Comparison of ENCODE assay signal across 8 cellular contexts in genomic region chr4:88823058-88823919, GRCh38.
DNase-seq lines count a peak whose midpoint lies in the region; ATAC-seq and FAIRE-seq lines count a peak whose summit lies in the region.

No MANE protein-coding gene starts in this region.

- peak; percentile 88 for ATAC-seq in HG03025 (IDR thresholded peaks at IDR 0.05; ENCODE audit: low FRiP score, unreplicated experiment)

- peak; percentile 24 for FAIRE-seq in colon (lab: Jason Lieb, UNC)

- DNase-seq in SIG-M5 treated with dmso at 0.1 percent for 504 hours (lab: John Stamatoyannopoulos, UW; ENCODE audit: unreplicated experiment) (peak; percentile 67), SIG-M5 (lab: John Stamatoyannopoulos, UW) (no peak), NCI-H2107 treated with DMSO at 0.1 percent for 48 hours (lab: John Stamatoyannopoulos, UW; ENCODE audit: unreplicated experiment) (peak; percentile 63), kidney tubule cell (ENCODE audit: low spot score) (peak; percentile 91)
- DNase-seq in activated CD4-positive, CD25-positive, alpha-beta regulatory T cell treated with anti-CD3 and anti-CD28 coated beads, Interleukin-2, amount 50 U/mL, for 72 hours = peak; percentile 54
- DNase-seq in stimulated activated CD4-positive, alpha-beta T cell treated with anti-CD3 and anti-CD28 coated beads, Interleukin-15, amount 100 ng/mL, for 48 hours (ENCODE audit: low read depth in 2 of 2) = peak; percentile 45 to 52
